Comparison of ENCODE assay signal across 8 cellular contexts in the genomic region with DNA sequence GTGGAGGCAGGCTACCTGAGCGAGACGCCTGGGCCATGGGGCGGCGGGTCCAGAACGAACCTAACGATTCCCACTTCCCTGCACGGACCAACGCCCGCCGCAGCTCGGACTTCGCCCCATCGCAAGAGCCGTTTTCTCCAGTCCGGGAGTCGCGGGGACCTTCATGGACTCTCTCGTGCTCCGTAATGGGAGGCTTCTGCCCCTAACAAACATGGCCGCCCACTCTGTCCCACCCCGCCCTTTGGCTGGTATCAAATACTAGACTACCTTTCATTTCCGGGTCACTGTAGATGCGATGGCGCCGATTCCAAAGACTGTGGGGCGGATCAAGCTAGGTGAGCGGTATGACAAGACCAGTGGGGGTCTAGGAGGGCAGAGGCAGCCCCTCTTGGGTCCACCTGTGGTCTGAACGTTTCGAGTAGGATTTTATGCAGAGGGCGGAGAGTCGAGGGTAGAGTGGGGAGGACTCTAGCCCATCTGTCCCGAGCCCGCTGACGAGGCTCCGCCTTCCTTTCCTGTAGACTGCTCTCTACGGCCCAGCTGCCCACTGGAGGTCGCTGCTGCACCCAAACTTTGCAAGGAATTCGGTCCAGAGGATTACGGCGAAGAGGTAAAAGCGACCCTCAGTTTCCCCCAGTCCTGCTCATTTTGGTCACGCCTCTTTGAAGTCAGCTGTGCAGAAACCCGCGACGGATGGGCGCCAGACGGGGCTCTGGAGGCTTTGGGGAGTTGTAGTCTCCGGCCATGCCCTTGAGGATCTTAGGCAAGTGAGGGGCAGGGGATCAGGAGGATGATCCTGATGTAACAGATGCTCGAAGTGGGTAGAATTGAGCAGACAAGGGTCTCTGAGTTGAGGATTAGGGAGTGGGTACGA. TPM values are rescaled to one million over a fixed set of nuclear protein-coding genes. Genes with fewer than 3 reads are reported as not detected.
A peak's percentile ranks its signal among the peaks of the same experiment; 100 is the strongest.
DNase-seq lines count a peak whose midpoint lies in the region; ATAC-seq and TF ChIP-seq lines count a peak whose summit lies in the region.

A gene with protein sequence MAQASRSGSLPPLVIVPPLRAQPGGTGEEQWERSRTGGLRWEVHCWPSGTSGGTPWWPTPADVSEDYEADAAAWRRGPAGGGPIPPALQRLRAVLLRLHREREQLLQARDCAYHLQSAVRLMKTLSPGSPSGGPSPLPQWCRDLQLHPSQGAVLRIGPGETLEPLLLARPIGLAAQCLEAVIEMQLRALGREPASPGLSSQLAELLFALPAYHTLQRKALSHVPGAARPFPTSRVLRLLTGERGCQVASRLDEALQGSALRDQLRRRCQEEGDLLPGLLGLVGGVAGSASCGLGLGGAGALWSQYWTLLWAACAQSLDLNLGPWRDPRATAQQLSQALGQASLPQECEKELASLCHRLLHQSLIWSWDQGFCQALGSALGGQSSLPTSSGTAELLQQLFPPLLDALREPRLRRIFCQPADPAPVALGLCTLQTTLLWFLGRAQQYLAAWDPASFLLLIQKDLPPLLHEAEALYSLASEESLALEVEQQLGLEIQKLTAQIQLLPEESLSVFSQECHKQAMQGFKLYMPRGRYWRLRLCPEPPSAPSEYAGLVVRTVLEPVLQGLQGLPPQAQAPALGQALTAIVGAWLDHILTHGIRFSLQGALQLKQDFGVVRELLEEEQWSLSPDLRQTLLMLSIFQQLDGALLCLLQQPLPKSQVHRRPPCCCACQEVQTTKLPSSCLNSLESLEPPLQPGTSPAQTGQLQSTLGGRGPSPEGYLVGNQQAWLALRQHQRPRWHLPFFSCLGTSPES (minus strand): TSS at position 198 of the 874 bp plus-strand sequence. CDS start 161 bp downstream, at position 37.
A gene (plus strand): TSS at position 281 of the 874 bp plus-strand sequence. CDS start 15 bp downstream, at position 296.

- H3K9me3 Mint-ChIP-seq in CD14-positive monocyte = no peaks in the 10 kb centered on the region

- H3K27ac ChIP-seq in right lobe of liver = peak within 1 kb of the TSS; percentile 71 to 84 (median 80)

- peak within 1 kb of the TSS; percentile 93 to 99 (median 97) for H3K4me3 ChIP-seq in right lobe of liver

- ATAC-seq in GM19324 (IDR thresholded peaks at IDR 0.05; ENCODE audit: low FRiP score, unreplicated experiment) = peak; percentile 90
- peak; percentile 64 for ATAC-seq in HG03469 (IDR thresholded peaks at IDR 0.05; ENCODE audit: unreplicated experiment)
- ATAC-seq in right lobe of liver = peak; percentile 92 to 95 (median 93)

- peaks cover 0 to 48% (median 16%) of the 10 kb centered on the region in 4 donors for H3K4me1 ChIP-seq in right lobe of liver

- TF ChIP-seq CTCF in CD14-positive monocyte (IDR thresholded peaks at IDR 0.05) (peak; percentile 88), right lobe of liver (IDR thresholded peaks at IDR 0.05) (peak; percentile 88 to 92 (median 90))

- H3K27me3 Mint-ChIP-seq in CD14-positive monocyte (ENCODE audit: low read depth in 3 of 3) = peaks cover 0 to 2% (median 0%) of the 10 kb centered on the region in 3 donors

- WGBS in right lobe of liver (ENCODE audit: insufficient coverage, low coverage, low lambda C conversion rate, missing lambda C conversion rate) = under 1% methylated on average over 35 of the region's 50 CpGs

- H3K4me1 Mint-ChIP-seq in CD14-positive monocyte = peaks cover 29% of the 10 kb centered on the region

- H3K27ac Mint-ChIP-seq in CD14-positive monocyte = peak within 1 kb of the TSS; percentile 90 to 100 (median 99)

- intact Hi-C loops in CD14-positive monocyte (cut with micrococcal nuclease) (loop anchor here (1.0 to 5.0 kb wide), 6 partner anchors 28 to 104 kb away; a partner anchor contains a TSS), right lobe of liver (cut with DNase I) (no loop called here)

- DNase-seq in CD14-positive monocyte (ENCODE audit: low spot score) = peak; percentile 96
- DNase-seq in NCI-H526 treated with DMSO at 0.1 percent for 48 hours (lab: John Stamatoyannopoulos, UW) = peak; percentile 91
- peak; percentile 91 for DNase-seq in activated CD4-positive, alpha-beta T cell treated with anti-CD3 and anti-CD28 coated beads, Interleukin-2, amount 50 U/mL, for 1 hour
- peak; percentile 97 for DNase-seq in dermis blood vessel endothelial cell
- DNase-seq in right lobe of liver = peak; percentile 95 to 97 (median 96)
- DNase-seq in stimulated activated CD4-positive, alpha-beta T cell treated with anti-CD3 and anti-CD28 coated beads, Interleukin-4, amount 100 ng/mL, for 4 hours = peak; percentile 87 to 94

- H3K4me3 Mint-ChIP-seq in CD14-positive monocyte = peak within 1 kb of the TSS; percentile 100

- H3K27me3 ChIP-seq in right lobe of liver = no peaks in the 10 kb centered on the region

- H3K9me3 ChIP-seq in right lobe of liver = no peaks in the 10 kb centered on the region

- peaks cover 0 to 16% (median 2%) of the 10 kb centered on the region in 4 donors for H3K36me3 ChIP-seq in right lobe of liver

- peak; percentile 57 for TF ChIP-seq POLR2A in right lobe of liver (IDR thresholded peaks at IDR 0.05)

- peaks cover 31 to 47% of the 10 kb centered on the region in 2 donors for H3K36me3 Mint-ChIP-seq in CD14-positive monocyte

RNA-seq across cellular contexts. Expression of the first gene that starts in this region (rescaled TPM):
- polyA plus RNA-seq in CD14-positive monocyte = 1 to 10 TPM; 2.2 to 3.7 TPM
- total RNA-seq in dermis blood vessel endothelial cell (14.9 and 22.8 TPM in 2 replicates), right lobe of liver (10 to 100 TPM in 3 of 6 experiments, 1 to 10 TPM in 3; 5.9 to 15.4 (median 11.2) TPM)

RNA-seq across cellular contexts. Expression of the second gene that starts in this region (rescaled TPM):
- polyA plus RNA-seq in CD14-positive monocyte = 10 to 100 TPM; 19.6 to 21.3 TPM
- total RNA-seq in dermis blood vessel endothelial cell (18.2 and 21.6 TPM in 2 replicates), right lobe of liver (10 to 100 TPM; 14.5 to 31.5 (median 26.7) TPM)

Comparison
In these comparisons a context has a peak if more than half of its experiments do, and no peak if none do; other contexts are left out.
1. Peak in every context shown above with its lines: DNase-seq, ATAC-seq, H3K4me3 ChIP-seq and H3K27ac ChIP-seq.
2. intact Hi-C loops: an anchor here in CD14-positive monocyte (1.0 to 5.0 kb wide); none called in right lobe of liver.